In the genomic region with DNA sequence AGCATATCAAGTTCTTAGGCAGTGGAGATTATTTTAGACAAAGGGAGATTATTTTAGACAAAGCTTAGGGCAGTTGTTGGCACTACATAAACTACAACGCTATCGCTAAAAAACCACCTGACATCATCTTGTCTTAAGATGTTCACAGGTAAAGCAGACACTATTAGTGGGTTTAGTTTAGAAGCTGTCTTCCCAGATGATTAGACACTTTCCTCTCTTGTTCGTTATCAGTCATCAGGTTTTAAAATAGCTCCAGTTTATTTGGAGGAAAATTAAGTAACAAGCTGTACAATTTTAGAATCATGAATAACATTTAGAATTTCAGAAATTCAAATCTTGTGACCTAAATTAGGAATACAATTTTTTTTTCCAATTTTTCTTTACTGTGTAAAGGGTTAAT, we compare ENCODE assay signal across 22 cellular contexts.
"Had no signal": no experiment of that assay in that cellular context is flagged by ENCODE, and none has a peak within 500 bp of the region (broad histone marks: within the 10 kb centered on the region; RNA-seq: fewer than 3 reads in every experiment).

No MANE protein-coding gene starts in this region.

- H3K9me3 Mint-ChIP-seq: naive B cell; nephron progenitor cell; stimulated activated naive B cell treated with anti-CD40 and anti-IgM and Interleukin-4, amounts not matched to agents 10 μg/mL and 1 μg/mL and 100 μg/mL, for 72 hours; stimulated activated naive CD8-positive, alpha-beta T cell treated with anti-CD3 and anti-CD28 coated beads, Interleukin-15, amount 100 ng/mL, for 72 hours had no signal

- H3K27me3 ChIP-seq: dorsolateral prefrontal cortex, heart right ventricle, spleen, testis, tibial nerve, upper lobe of right lung, vagina had no signal

- H3K4me3 Mint-ChIP-seq: naive B cell; nephron progenitor cell; stimulated activated naive B cell treated with anti-CD40 and anti-IgM and Interleukin-4, amounts not matched to agents 10 μg/mL and 1 μg/mL and 100 μg/mL, for 72 hours; stimulated activated naive CD8-positive, alpha-beta T cell treated with anti-CD3 and anti-CD28 coated beads, Interleukin-15, amount 100 ng/mL, for 72 hours had no signal

- H3K4me1 ChIP-seq: parathyroid adenoma, prostate gland, testis, upper lobe of right lung, vagina had no signal

- H3K4me3 ChIP-seq: dorsolateral prefrontal cortex, heart right ventricle, prostate gland, spleen, testis, tibial nerve, upper lobe of right lung, vagina had no signal

- H3K27me3 Mint-ChIP-seq: naive B cell; stimulated activated naive B cell treated with anti-CD40 and anti-IgM and Interleukin-4, amounts not matched to agents 10 μg/mL and 1 μg/mL and 100 μg/mL, for 72 hours; stimulated activated naive CD8-positive, alpha-beta T cell treated with anti-CD3 and anti-CD28 coated beads, Interleukin-15, amount 100 ng/mL, for 72 hours had no signal

- DNase-seq: dorsolateral prefrontal cortex; effector CD8-positive, alpha-beta T cell; heart right ventricle; hypothalamus; kidney glomerular epithelial cell; mesendoderm; naive B cell; nephron progenitor cell; retina; spleen; stimulated activated CD4-positive, alpha-beta T cell treated with anti-CD3 and anti-CD28 coated beads, Interleukin-15, amount 100 ng/mL, for 24 hours; stimulated activated CD4-positive, alpha-beta T cell treated with anti-CD3 and anti-CD28 coated beads, Interleukin-1b, Interleukin-23, amount 100 ng/mL, for 48 hours; stimulated activated CD4-positive, alpha-beta T cell treated with anti-CD3 and anti-CD28 coated beads, Interleukin-4, amount 100 ng/mL, for 24 hours; stimulated activated naive B cell treated with anti-CD40 and anti-IgM and Interleukin-4, amounts not matched to agents 10 μg/mL and 1 μg/mL and 100 μg/mL, for 72 hours; stimulated activated naive CD8-positive, alpha-beta T cell treated with anti-CD3 and anti-CD28 coated beads, Interleukin-15, amount 100 ng/mL, for 72 hours; testis; upper lobe of right lung had no signal

- H3K27ac Mint-ChIP-seq: nephron progenitor cell; stimulated activated naive B cell treated with anti-CD40 and anti-IgM and Interleukin-4, amounts not matched to agents 10 μg/mL and 1 μg/mL and 100 μg/mL, for 72 hours had no signal

- H3K9me3 ChIP-seq: heart right ventricle, prostate gland, spleen, testis, tibial nerve, upper lobe of right lung, vagina had no signal

- H2AFZ ChIP-seq: parathyroid adenoma had no signal

- H3K9ac ChIP-seq: parathyroid adenoma had no signal

- H3K36me3 ChIP-seq: prostate gland, tibial nerve, upper lobe of right lung, vagina had no signal

- H3K27ac ChIP-seq: dorsolateral prefrontal cortex, heart right ventricle, parathyroid adenoma, prostate gland, spleen, testis, tibial nerve, upper lobe of right lung, vagina had no signal

- ATAC-seq: sciatic nerve; stimulated activated naive B cell treated with anti-CD40 and anti-IgM and Interleukin-4, amounts not matched to agents 10 μg/mL and 1 μg/mL and 100 μg/mL, for 72 hours; stimulated activated naive CD8-positive, alpha-beta T cell treated with anti-CD3 and anti-CD28 coated beads, Interleukin-15, amount 100 ng/mL, for 72 hours; upper lobe of right lung had no signal
